In the genomic region with DNA sequence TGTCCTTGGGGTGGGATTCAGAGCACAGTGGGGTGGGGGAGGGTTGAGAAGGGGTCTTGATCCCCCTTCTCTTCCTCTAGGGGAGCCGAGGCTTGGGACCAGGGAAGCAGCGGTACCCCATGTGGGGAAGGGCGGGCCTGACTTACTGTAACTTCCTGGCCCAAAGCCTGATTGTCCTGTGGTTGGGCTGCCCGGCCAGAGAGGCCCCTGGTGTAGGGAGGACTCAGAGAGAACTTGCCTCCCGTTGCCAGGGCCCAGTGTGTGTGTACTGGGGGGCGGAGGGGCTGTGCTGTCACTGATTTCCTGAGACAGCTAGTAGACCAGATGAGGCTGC, we compare ENCODE assay signal across 8 cellular contexts. TPM values are rescaled to one million over a fixed set of nuclear protein-coding genes. Genes with fewer than 3 reads are reported as not detected.
DNase-seq lines count a peak whose midpoint lies in the region; ATAC-seq and TF ChIP-seq lines count a peak whose summit lies in the region.

No MANE protein-coding gene starts in this region.

- H3K27ac Mint-ChIP-seq in central memory CD8-positive, alpha-beta T cell (ENCODE audit: low read depth): peak overlapping the region; percentile 84

- CTCF ChIA-PET in PC-3 (lab: Charles Lee): interaction anchor here (0.6 to 1.4 kb wide), 4 partner anchors 14 to 28 kb away, joined by 3 to 13 read pairs (median 4); no protein-coding TSS in a partner anchor

- BruUV-seq in PC-3 (replicated peaks; lab: Mats Ljungman, UMichigan): no TSS peak

- no peak overlapping the region for H2AFZ ChIP-seq in PC-3 (ENCODE audit: low read length)

- POLR2A ChIA-PET in PC-3 (lab: Charles Lee; ENCODE audit: unreplicated experiment): interaction anchor here (0.5 to 1.2 kb wide), 6 partner anchors 9 to 1154 kb away, joined by 3 to 14 read pairs (median 5); no protein-coding TSS in a partner anchor

- intact Hi-C loops in PC-3 (cut with micrococcal nuclease) (loop anchor here (1.0 kb wide), 1 partner anchor 29 kb away; no protein-coding TSS in a partner anchor), vagina (cut with DNase I) (no loop called here)

- H4K20me1 ChIP-seq in PC-3 (ENCODE audit: low read length): no peaks in the 10 kb centered on the region

- no peaks in the 10 kb centered on the region for H3K9me3 Mint-ChIP-seq in central memory CD8-positive, alpha-beta T cell

- H3K27me3 ChIP-seq in PC-3 (ENCODE audit: low read length) (no peaks in the 10 kb centered on the region), lung (ENCODE audit: control insufficient read depth, insufficient read depth) (no peaks in the 10 kb centered on the region), vagina (no peaks in the 10 kb centered on the region)

- peak; percentile 48 for ATAC-seq in PC-3
- ATAC-seq in central memory CD8-positive, alpha-beta T cell (replicated peaks; ENCODE audit: extremely low read depth, poor library complexity, severe bottlenecking): peak; percentile 22
- ATAC-seq in lung (ENCODE audit: insufficient read depth, low FRiP score): peak; percentile 16

- H3K9me2 ChIP-seq in PC-3 (replicated peaks; ENCODE audit: low read length): no peaks in the 10 kb centered on the region

- no peaks in the 10 kb centered on the region for H3K27me3 Mint-ChIP-seq in central memory CD8-positive, alpha-beta T cell

- H3K9ac ChIP-seq in PC-3 (ENCODE audit: low read length): peak overlapping the region; percentile 89

- 8 to 9% methylated on average over 4 to 6 of the region's 6 CpGs for WGBS in lung, 2 donors

- peaks cover 5% of the 10 kb centered on the region; the same call in 1 of the 2 replicates for H3K79me2 ChIP-seq in PC-3 (ENCODE audit: low read length)

- no peaks in the 10 kb centered on the region for H3K9me3 ChIP-seq in PC-3 (ENCODE audit: low read length)
- H3K9me3 ChIP-seq in lung (ENCODE audit: control insufficient read depth in 2 of 2, insufficient read depth in 1 of 2, low read length in 1 of 2): no peaks in the 10 kb centered on the region
- H3K9me3 ChIP-seq in vagina: no peaks in the 10 kb centered on the region

- TF ChIP-seq CTCF in PC-3 (conservative IDR thresholded peaks at IDR 0.05; ENCODE audit: low read depth, low read length): no peak
- no peak for TF ChIP-seq CTCF in lung (IDR thresholded peaks at IDR 0.05; ENCODE audit: control extremely low read depth, extremely low read depth)
- TF ChIP-seq CTCF in vagina (IDR thresholded peaks at IDR 0.05): no peak

- H3F3A ChIP-seq in PC-3 (ENCODE audit: low read length, unreplicated experiment): peaks cover 14% of the 10 kb centered on the region

- H3K36me3 ChIP-seq in PC-3 (ENCODE audit: low read depth, low read length) (no peaks in the 10 kb centered on the region), lung (ENCODE audit: control insufficient read depth in 2 of 2, insufficient read depth in 2 of 2, low read length in 2 of 2) (no peaks in the 10 kb centered on the region), vagina (no peaks in the 10 kb centered on the region)

- no peak for TF ChIP-seq POLR2A in vagina (IDR thresholded peaks at IDR 0.05)

- DNase-seq in ELR (ENCODE audit: low read depth) (peak; percentile 93), PC-3 (peak; percentile 79), lung (ENCODE audit: low spot score) (peak; percentile 72), vagina (ENCODE audit: extremely low spot score in 2 of 2) (no peak), inferior parietal cortex (ENCODE audit: extremely low spot score) (no peak), NCI-H446 treated with DMSO at 0.1 percent for 48 hours (lab: John Stamatoyannopoulos, UW) (no peak), medulla oblongata (ENCODE audit: extremely low spot score) (no peak)
- no peak for DNase-seq in central memory CD8-positive, alpha-beta T cell (ENCODE audit: low spot score in 2 of 2)

- peaks cover 8% of the 10 kb centered on the region for H3K36me3 Mint-ChIP-seq in central memory CD8-positive, alpha-beta T cell (ENCODE audit: insufficient read depth)

- H3K4me3 ChIP-seq in PC-3 (ENCODE audit: low read length) (peak overlapping the region; percentile 60; the same call in 1 of the 2 replicates), lung (no peak overlapping the region), vagina (peak overlapping the region in 1 of 2 donors; percentile 56)

- H3K4me1 ChIP-seq in PC-3 (ENCODE audit: insufficient read depth, low read length): peaks cover 65% of the 10 kb centered on the region
- H3K4me1 ChIP-seq in lung (ENCODE audit: control insufficient read depth in 2 of 2, insufficient read depth in 2 of 2, low read length in 2 of 2): peaks cover 18 to 41% of the 10 kb centered on the region in 2 donors
- peaks cover 33% of the 10 kb centered on the region for H3K4me1 ChIP-seq in vagina

- H3K4me3 Mint-ChIP-seq in central memory CD8-positive, alpha-beta T cell: peak overlapping the region; percentile 75

- H3K27ac ChIP-seq in PC-3 (ENCODE audit: low read length) (peak overlapping the region; percentile 97), lung (ENCODE audit: low read depth in 1 of 2, low read length in 1 of 2) (peak overlapping the region; percentile 92 to 97), vagina (peak overlapping the region; percentile 90)

- H3K4me2 ChIP-seq in PC-3 (ENCODE audit: low read length): peak overlapping the region; percentile 89

- H3K4me1 Mint-ChIP-seq in central memory CD8-positive, alpha-beta T cell: peaks cover 67% of the 10 kb centered on the region

RNA-seq across cellular contexts. Expression of a gene that starts 16.8 kb away (rescaled TPM):
- total RNA-seq in PC-3 (2014; rRNA removed): 103 and 125 TPM in 2 replicates
- 10 to 100 TPM; 65.8 to 83.8 TPM for total RNA-seq in lung
- 100 to 1,000 TPM; 143 to 545 TPM for polyA plus RNA-seq in lung
- 173 TPM for total RNA-seq in vagina

RNA-seq across cellular contexts. Expression of a gene that starts 35.4 kb away (rescaled TPM):
- total RNA-seq in PC-3 (2014; rRNA removed) (40.6 and 47.0 TPM in 2 replicates), lung (100 to 1,000 TPM in 1 of 2 donors, 10 to 100 TPM in 1; 90.6 to 104 TPM), vagina (35.6 TPM)
- 10 to 100 TPM; 44.9 to 98.0 TPM for polyA plus RNA-seq in lung

Comparison
In these comparisons a context has a peak if more than half of its experiments do, and no peak if none do; other contexts are left out.
1. DNase-seq: peak in ELR (single experiment), PC-3 (single experiment) and lung (single experiment); none in central memory CD8-positive, alpha-beta T cell (0 of 2), vagina (0 of 2), inferior parietal cortex (single experiment), NCI-H446 treated with DMSO at 0.1 percent for 48 hours (single experiment) and medulla oblongata (single experiment).
2. Peak in every context shown above with its lines, with median percentiles within 50 percentile points of each other: ATAC-seq and H3K27ac ChIP-seq.